22 cellular contexts compared by ENCODE assay signal in genomic region chr11:7851391-7851790, GRCh38. TPM values are rescaled to one million over a fixed set of nuclear protein-coding genes. Genes with fewer than 3 reads are reported as not detected.
DNase-seq lines count a peak whose midpoint lies in the region; ATAC-seq, FAIRE-seq and TF ChIP-seq lines count a peak whose summit lies in the region.
"Had no signal": no experiment of that assay in that cellular context is flagged by ENCODE, and none has a peak within 500 bp of the region (broad histone marks: within the 10 kb centered on the region; RNA-seq: fewer than 3 reads in every experiment).

No MANE protein-coding gene starts in this region.

- no peak overlapping the region for H3K4me3 Mint-ChIP-seq in H9
- H3K4me3 Mint-ChIP-seq in endodermal cell: no peak overlapping the region
- H3K4me3 Mint-ChIP-seq: activated naive CD4-positive, alpha-beta T cell treated with anti-CD3 and anti-CD28 coated beads for 36 hours; neural crest cell had no signal

- H4K12ac ChIP-seq in trophoblast cell (ENCODE audit: low read depth, low read length): no peak overlapping the region

- no peak overlapping the region for H2BK15ac ChIP-seq in H9 (ENCODE audit: low read depth, low read length)

- H3K14ac ChIP-seq in H9 (ENCODE audit: insufficient read depth, low read length): no peak overlapping the region
- no peak overlapping the region for H3K14ac ChIP-seq in trophoblast cell (ENCODE audit: low read length)

- H3K27ac Mint-ChIP-seq in H9: no peak overlapping the region
- no peak overlapping the region for H3K27ac Mint-ChIP-seq in endodermal cell
- H3K27ac Mint-ChIP-seq: activated naive CD4-positive, alpha-beta T cell treated with anti-CD3 and anti-CD28 coated beads for 36 hours had no signal

- no peaks in the 10 kb centered on the region for H3K9me3 Mint-ChIP-seq in H9
- H3K9me3 Mint-ChIP-seq in endodermal cell: no peaks in the 10 kb centered on the region
- H3K9me3 Mint-ChIP-seq: activated naive CD4-positive, alpha-beta T cell treated with anti-CD3 and anti-CD28 coated beads for 36 hours; neural crest cell had no signal

- no peaks in the 10 kb centered on the region for H3K79me1 ChIP-seq in H9 (ENCODE audit: insufficient read depth, low read depth, low read length, poor library complexity, severe bottlenecking)
- no peaks in the 10 kb centered on the region for H3K79me1 ChIP-seq in trophoblast cell (ENCODE audit: low read length)

- no peak overlapping the region for H2BK5ac ChIP-seq in H9 (ENCODE audit: insufficient read length, low read length)
- no peak overlapping the region for H2BK5ac ChIP-seq in trophoblast cell (ENCODE audit: low read depth, low read length, poor library complexity)

- no peak overlapping the region for H4K5ac ChIP-seq in H9 (ENCODE audit: insufficient read length, low read depth, low read length)

- no peak overlapping the region for H3T11ph ChIP-seq in H9 (ENCODE audit: low read length)

- H3K4me1 ChIP-seq in H9 (ENCODE audit: insufficient read depth, low read length) (no peaks in the 10 kb centered on the region), OCI-LY3 (ENCODE audit: low read length) (peaks cover 4% of the 10 kb centered on the region; the same call in 1 of the 2 replicates), endodermal cell (ENCODE audit: control insufficient read depth, insufficient read depth, low read length) (no peaks in the 10 kb centered on the region), trophoblast cell (ENCODE audit: control insufficient read depth in 1 of 2, insufficient read depth in 2 of 2, low read length in 2 of 2) (peaks cover 0 to 2% of the 10 kb centered on the region in 2 experiments)
- H3K4me1 ChIP-seq: ascending aorta, psoas muscle had no signal

- H2BK20ac ChIP-seq in H9 (ENCODE audit: low read depth, low read length, poor library complexity, severe bottlenecking): no peak overlapping the region

- no peak overlapping the region for H3K9ac ChIP-seq in H9 (ENCODE audit: extremely low read depth, insufficient read length, low read length)
- no peak overlapping the region for H3K9ac ChIP-seq in OCI-LY3 (ENCODE audit: low read length)
- H3K9ac ChIP-seq in endodermal cell (ENCODE audit: extremely low read depth, low read length, poor library complexity, severe bottlenecking): no peak overlapping the region
- H3K9ac ChIP-seq in trophoblast cell (ENCODE audit: low read length): no peak overlapping the region

- H4K20me1 ChIP-seq in H9 (ENCODE audit: control insufficient read depth, insufficient read depth, insufficient read length): no peaks in the 10 kb centered on the region
- no peaks in the 10 kb centered on the region for H4K20me1 ChIP-seq in OCI-LY3 (ENCODE audit: insufficient read depth, low read length)

- TF ChIP-seq CTCF in D721Med (IDR thresholded peaks at IDR 0.05; ENCODE audit: insufficient read depth, missing control alignments) (peak; percentile 39), H9 (conservative IDR thresholded peaks at IDR 0.05) (peak; percentile 61), OCI-LY3 (IDR thresholded peaks at IDR 0.05; ENCODE audit: low read depth, low read length) (peak; percentile 52), endodermal cell (conservative IDR thresholded peaks at IDR 0.05) (peak; percentile 64)

- H2BK12ac ChIP-seq in H9 (ENCODE audit: insufficient read length, low read depth, low read length) (no peak overlapping the region), trophoblast cell (ENCODE audit: low read length) (no peak overlapping the region)

- WGBS in H9 (ENCODE audit: extremely low coverage, insufficient read length, low lambda C conversion rate): no CpG with 5 or more reads among the region's 4 CpGs
- WGBS in endodermal cell (ENCODE audit: insufficient coverage in 1 of 2, insufficient read length in 1 of 2), 2 experiments: 90% methylated on average over 4 of the region's 4 CpGs
- no CpG with 5 or more reads among the region's 4 CpGs for WGBS in trophoblast cell (ENCODE audit: extremely low coverage, insufficient coverage, insufficient read length)

- H2AK5ac ChIP-seq in H9 (ENCODE audit: insufficient read length, low read length) (no peak overlapping the region), trophoblast cell (ENCODE audit: low read length) (no peak overlapping the region)

- DNase-seq in D721Med (ENCODE audit: insufficient read length, low spot score) (no peak), H9 (no peak), endodermal cell (no peak), NCI-H1930 (lab: John Stamatoyannopoulos, UW) (no peak), NCI-H1048 (lab: John Stamatoyannopoulos, UW) (no peak), trophoblast cell (no peak)
- DNase-seq: activated naive CD4-positive, alpha-beta T cell treated with anti-CD3 and anti-CD28 coated beads for 36 hours; DMS 273 treated with DMSO at 0.1 percent for 48 hours; hippocampal formation; KG1; left cardiac atrium; NCI-H1436 treated with DMSO at 0.1 percent for 48 hours; NCI-H446; PC-9; psoas muscle had no signal

- H3K4me2 ChIP-seq in H9 (ENCODE audit: insufficient read depth, insufficient read length, low read length): no peak overlapping the region
- peak overlapping the region; percentile 42 for H3K4me2 ChIP-seq in OCI-LY3 (ENCODE audit: low read length)
- H3K4me2 ChIP-seq in trophoblast cell (ENCODE audit: low read length): no peak overlapping the region
- H3K4me2 ChIP-seq: PC-9, smooth muscle cell had no signal

- no peak for FAIRE-seq in D721Med (lab: Jason Lieb, UNC)

- no peak overlapping the region for H3K18ac ChIP-seq in H9 (ENCODE audit: insufficient read length, low read depth, low read length)
- no peak overlapping the region for H3K18ac ChIP-seq in trophoblast cell (ENCODE audit: low read length)

- no peak overlapping the region for H2BK120ac ChIP-seq in H9 (ENCODE audit: low read depth, low read length, poor library complexity, severe bottlenecking)
- H2BK120ac ChIP-seq in trophoblast cell (ENCODE audit: insufficient read depth, low read length, poor library complexity): no peak overlapping the region

- no peak for ATAC-seq in HG03571 (IDR thresholded peaks at IDR 0.05; ENCODE audit: unreplicated experiment)
- ATAC-seq: left cardiac atrium, psoas muscle had no signal

- no peaks in the 10 kb centered on the region for H3K36me3 Mint-ChIP-seq in H9 (ENCODE audit: insufficient read depth in 1 of 3, low read depth in 3 of 3)
- peaks cover 35% of the 10 kb centered on the region for H3K36me3 Mint-ChIP-seq in endodermal cell (ENCODE audit: low read depth)

- H2AFZ ChIP-seq in H9 (ENCODE audit: low read length): no peak overlapping the region
- H2AFZ ChIP-seq in OCI-LY3 (ENCODE audit: low read depth, low read length): no peak overlapping the region
- no peak overlapping the region for H2AFZ ChIP-seq in trophoblast cell (ENCODE audit: insufficient read depth, low read length, poor library complexity)
- H2AFZ ChIP-seq: PC-9 had no signal

- no peak overlapping the region for H3K23ac ChIP-seq in H9 (ENCODE audit: insufficient read length, low read depth, low read length)
- no peak overlapping the region for H3K23ac ChIP-seq in trophoblast cell (ENCODE audit: low read length)

- H3K9me3 ChIP-seq in H9 (ENCODE audit: control insufficient read depth, low read depth, low read length) (no peaks in the 10 kb centered on the region), OCI-LY3 (ENCODE audit: insufficient read depth, low read length) (no peaks in the 10 kb centered on the region), endodermal cell (ENCODE audit: control insufficient read depth, low read length) (no peaks in the 10 kb centered on the region), trophoblast cell (ENCODE audit: insufficient read depth, low read depth, low read length) (no peaks in the 10 kb centered on the region)
- H3K9me3 ChIP-seq: ascending aorta, psoas muscle had no signal

- no peak overlapping the region for H4K91ac ChIP-seq in H9 (ENCODE audit: insufficient read length, low read depth, low read length)
- H4K91ac ChIP-seq in trophoblast cell (ENCODE audit: low read depth, low read length): no peak overlapping the region

- H3K4me1 Mint-ChIP-seq in H9: peaks cover 14 to 15% of the 10 kb centered on the region in 2 experiments
- H3K4me1 Mint-ChIP-seq in endodermal cell: no peaks in the 10 kb centered on the region
- H3K4me1 Mint-ChIP-seq: neural crest cell had no signal

- H3K27ac ChIP-seq in H9 (ENCODE audit: insufficient read length, low read depth, low read length): no peak overlapping the region
- no peak overlapping the region for H3K27ac ChIP-seq in OCI-LY3 (ENCODE audit: low read length)
- H3K27ac ChIP-seq in endodermal cell (ENCODE audit: low read depth, low read length): no peak overlapping the region
- no peak overlapping the region for H3K27ac ChIP-seq in trophoblast cell (ENCODE audit: low read depth, low read length)
- H3K27ac ChIP-seq: ascending aorta, PC-9, psoas muscle, SK-N-MC had no signal

- H3K4me3 ChIP-seq in OCI-LY3 (ENCODE audit: low read length): no peak overlapping the region
- no peak overlapping the region for H3K4me3 ChIP-seq in endodermal cell (ENCODE audit: low read length)
- no peak overlapping the region for H3K4me3 ChIP-seq in trophoblast cell (ENCODE audit: low read depth, low read length)
- H3K4me3 ChIP-seq: ascending aorta, PC-9, psoas muscle, SK-N-MC, smooth muscle cell had no signal

- H3K4ac ChIP-seq in H9 (ENCODE audit: low read depth, low read length) (no peak overlapping the region), trophoblast cell (ENCODE audit: low read depth, low read length) (no peak overlapping the region)

- H3K79me2 ChIP-seq in H9 (ENCODE audit: insufficient read depth, low read length) (no peaks in the 10 kb centered on the region), OCI-LY3 (ENCODE audit: low read length) (no peaks in the 10 kb centered on the region), trophoblast cell (ENCODE audit: control insufficient read depth, insufficient read depth, low read length, poor library complexity) (no peaks in the 10 kb centered on the region)

- no peaks in the 10 kb centered on the region for H3K23me2 ChIP-seq in H9 (ENCODE audit: insufficient read length, low read depth, low read length, poor library complexity, severe bottlenecking)

- H4K8ac ChIP-seq in H9 (replicated peaks; ENCODE audit: insufficient read length, low read depth, low read length) (no peak overlapping the region), trophoblast cell (ENCODE audit: low read depth, low read length) (no peak overlapping the region)

- no peaks in the 10 kb centered on the region for H3K36me3 ChIP-seq in OCI-LY3 (replicated peaks; ENCODE audit: low read depth, low read length)
- H3K36me3 ChIP-seq in endodermal cell (ENCODE audit: control insufficient read depth, insufficient read depth, low read length): peaks cover 64% of the 10 kb centered on the region
- no peaks in the 10 kb centered on the region for H3K36me3 ChIP-seq in trophoblast cell (ENCODE audit: control insufficient read depth in 1 of 2, insufficient read depth in 2 of 2, low read length in 2 of 2)
- H3K36me3 ChIP-seq: ascending aorta had no signal

- H3K27me3 Mint-ChIP-seq in H9 (ENCODE audit: low read depth) (no peaks in the 10 kb centered on the region), endodermal cell (ENCODE audit: insufficient read depth) (no peaks in the 10 kb centered on the region)

- no peak overlapping the region for H3K56ac ChIP-seq in H9 (ENCODE audit: insufficient read length, low read depth, low read length)

- H3K27me3 ChIP-seq in H9 (ENCODE audit: insufficient read depth, low read length): no peaks in the 10 kb centered on the region
- peaks cover 25% of the 10 kb centered on the region for H3K27me3 ChIP-seq in OCI-LY3 (ENCODE audit: low read depth, low read length)
- no peaks in the 10 kb centered on the region for H3K27me3 ChIP-seq in endodermal cell (ENCODE audit: control insufficient read depth, insufficient read depth, low read length, poor library complexity, severe bottlenecking)
- no peaks in the 10 kb centered on the region for H3K27me3 ChIP-seq in trophoblast cell (ENCODE audit: insufficient read depth, low read length)
- H3K27me3 ChIP-seq: ascending aorta had no signal

RNA-seq across cellular contexts. Expression of gene OR5P3, which starts 20.8 kb away (rescaled TPM):
- not detected in 2 replicates for total RNA-seq in H9 (2021)
- total RNA-seq in endodermal cell: 1 to 10 TPM; 1.8 to 9.6 TPM
- polyA plus RNA-seq in endodermal cell (2013, experiment 1 of 2): not detected
- polyA plus RNA-seq in endodermal cell (2013, experiment 2 of 2): 0.50 TPM
- polyA plus RNA-seq in trophoblast cell (2013): 0.05 TPM in 1 of 2 replicates, not detected in the other
- total RNA-seq: activated naive CD4-positive, alpha-beta T cell treated with anti-CD3 and anti-CD28 coated beads for 36 hours; ascending aorta; left cardiac atrium; neural crest cell; psoas muscle; temporal lobe had no signal
- polyA plus RNA-seq: psoas muscle, smooth muscle cell had no signal

RNA-seq across cellular contexts. Expression of gene OR5P2, which starts 54.6 kb away (rescaled TPM):
- total RNA-seq in H9 (2021) (not detected in 2 replicates), endodermal cell (1 to 10 TPM; 1.1 to 8.4 TPM)
- 0.21 TPM for polyA plus RNA-seq in endodermal cell (2013, experiment 1 of 2)
- polyA plus RNA-seq in endodermal cell (2013, experiment 2 of 2): not detected
- polyA plus RNA-seq in trophoblast cell (2013): not detected in 2 replicates
- total RNA-seq: activated naive CD4-positive, alpha-beta T cell treated with anti-CD3 and anti-CD28 coated beads for 36 hours; ascending aorta; left cardiac atrium; neural crest cell; psoas muscle; temporal lobe had no signal
- polyA plus RNA-seq: psoas muscle, smooth muscle cell had no signal
